In the genomic region with DNA sequence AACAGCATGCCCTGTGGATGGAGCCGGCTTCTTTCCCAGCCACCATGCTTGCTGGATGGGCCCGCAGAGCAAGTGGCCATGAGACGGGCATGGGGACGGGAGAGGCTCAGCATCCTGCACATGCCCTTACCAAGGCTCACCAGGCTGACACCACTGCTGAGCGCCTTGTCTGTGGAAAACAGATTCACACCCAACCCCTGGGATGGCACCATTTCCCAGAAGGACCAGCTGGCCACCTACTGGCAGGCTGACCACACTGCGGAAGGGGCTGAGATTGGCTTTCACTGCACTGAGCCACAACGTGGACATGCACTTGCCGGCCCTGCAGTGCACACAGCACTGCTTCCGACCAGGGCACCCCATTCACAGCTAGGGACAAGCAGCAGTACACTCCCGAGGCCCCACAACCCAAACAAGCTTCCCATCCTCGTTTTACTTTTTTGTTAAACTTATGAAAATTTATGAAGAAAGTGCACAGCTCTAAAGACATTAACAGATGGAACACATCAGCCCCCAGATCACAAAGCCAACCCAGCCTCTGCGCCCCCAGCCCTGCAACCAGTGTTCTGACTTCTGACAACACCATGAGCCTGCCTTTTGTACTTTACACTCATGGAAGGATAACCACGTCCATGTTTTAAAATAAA, we compare ENCODE assay signal across 1 cellular context.
TF ChIP-seq lines count a peak whose summit lies in the region.

No MANE protein-coding gene starts in this region.

TF ChIP-seq in HEK293, 187 proteins besides CTCF, POLR2A, EP300 and RAD21 (continued from another document):
- TF ChIP-seq, protein P1, sequence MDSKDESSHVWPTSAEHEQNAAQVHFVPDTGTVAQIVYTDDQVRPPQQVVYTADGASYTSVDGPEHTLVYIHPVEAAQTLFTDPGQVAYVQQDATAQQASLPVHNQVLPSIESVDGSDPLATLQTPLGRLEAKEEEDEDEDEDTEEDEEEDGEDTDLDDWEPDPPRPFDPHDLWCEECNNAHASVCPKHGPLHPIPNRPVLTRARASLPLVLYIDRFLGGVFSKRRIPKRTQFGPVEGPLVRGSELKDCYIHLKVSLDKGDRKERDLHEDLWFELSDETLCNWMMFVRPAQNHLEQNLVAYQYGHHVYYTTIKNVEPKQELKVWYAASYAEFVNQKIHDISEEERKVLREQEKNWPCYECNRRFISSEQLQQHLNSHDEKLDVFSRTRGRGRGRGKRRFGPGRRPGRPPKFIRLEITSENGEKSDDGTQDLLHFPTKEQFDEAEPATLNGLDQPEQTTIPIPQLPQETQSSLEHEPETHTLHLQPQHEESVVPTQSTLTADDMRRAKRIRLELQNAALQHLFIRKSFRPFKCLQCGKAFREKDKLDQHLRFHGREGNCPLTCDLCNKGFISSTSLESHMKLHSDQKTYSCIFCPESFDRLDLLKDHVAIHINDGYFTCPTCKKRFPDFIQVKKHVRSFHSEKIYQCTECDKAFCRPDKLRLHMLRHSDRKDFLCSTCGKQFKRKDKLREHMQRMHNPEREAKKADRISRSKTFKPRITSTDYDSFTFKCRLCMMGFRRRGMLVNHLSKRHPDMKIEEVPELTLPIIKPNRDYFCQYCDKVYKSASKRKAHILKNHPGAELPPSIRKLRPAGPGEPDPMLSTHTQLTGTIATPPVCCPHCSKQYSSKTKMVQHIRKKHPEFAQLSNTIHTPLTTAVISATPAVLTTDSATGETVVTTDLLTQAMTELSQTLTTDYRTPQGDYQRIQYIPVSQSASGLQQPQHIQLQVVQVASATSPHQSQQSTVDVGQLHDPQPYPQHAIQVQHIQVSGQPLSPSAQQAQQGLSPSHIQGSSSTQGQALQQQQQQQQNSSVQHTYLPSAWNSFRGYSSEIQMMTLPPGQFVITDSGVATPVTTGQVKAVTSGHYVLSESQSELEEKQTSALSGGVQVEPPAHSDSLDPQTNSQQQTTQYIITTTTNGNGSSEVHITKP (tag by site-specific recombination; IDR thresholded peaks at IDR 0.05): peak; percentile 11; the same call in 1 of the 2 replicates
- no peak for TF ChIP-seq TCF7L2 (IDR thresholded peaks at IDR 0.05; ENCODE audit: borderline replicate concordance, low read depth, low read length)
- TF ChIP-seq, protein P2, sequence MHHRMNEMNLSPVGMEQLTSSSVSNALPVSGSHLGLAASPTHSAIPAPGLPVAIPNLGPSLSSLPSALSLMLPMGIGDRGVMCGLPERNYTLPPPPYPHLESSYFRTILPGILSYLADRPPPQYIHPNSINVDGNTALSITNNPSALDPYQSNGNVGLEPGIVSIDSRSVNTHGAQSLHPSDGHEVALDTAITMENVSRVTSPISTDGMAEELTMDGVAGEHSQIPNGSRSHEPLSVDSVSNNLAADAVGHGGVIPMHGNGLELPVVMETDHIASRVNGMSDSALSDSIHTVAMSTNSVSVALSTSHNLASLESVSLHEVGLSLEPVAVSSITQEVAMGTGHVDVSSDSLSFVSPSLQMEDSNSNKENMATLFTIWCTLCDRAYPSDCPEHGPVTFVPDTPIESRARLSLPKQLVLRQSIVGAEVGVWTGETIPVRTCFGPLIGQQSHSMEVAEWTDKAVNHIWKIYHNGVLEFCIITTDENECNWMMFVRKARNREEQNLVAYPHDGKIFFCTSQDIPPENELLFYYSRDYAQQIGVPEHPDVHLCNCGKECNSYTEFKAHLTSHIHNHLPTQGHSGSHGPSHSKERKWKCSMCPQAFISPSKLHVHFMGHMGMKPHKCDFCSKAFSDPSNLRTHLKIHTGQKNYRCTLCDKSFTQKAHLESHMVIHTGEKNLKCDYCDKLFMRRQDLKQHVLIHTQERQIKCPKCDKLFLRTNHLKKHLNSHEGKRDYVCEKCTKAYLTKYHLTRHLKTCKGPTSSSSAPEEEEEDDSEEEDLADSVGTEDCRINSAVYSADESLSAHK (tag by site-specific recombination; IDR thresholded peaks at IDR 0.05): no peak
- TF ChIP-seq ZBTB8A (tag by site-specific recombination; IDR thresholded peaks at IDR 0.05): no peak
- TF ChIP-seq ZBTB20 (tag by site-specific recombination; IDR thresholded peaks at IDR 0.05): 0 out of 2 replicates have a peak, but pooled peaks have one; percentile 15
- TF ChIP-seq ZNF654 (tag by site-specific recombination; IDR thresholded peaks at IDR 0.05; ENCODE audit: low read depth): peak; percentile 68
- TF ChIP-seq ZNF239 (tag by site-specific recombination; IDR thresholded peaks at IDR 0.05): no peak
